In the genomic region with DNA sequence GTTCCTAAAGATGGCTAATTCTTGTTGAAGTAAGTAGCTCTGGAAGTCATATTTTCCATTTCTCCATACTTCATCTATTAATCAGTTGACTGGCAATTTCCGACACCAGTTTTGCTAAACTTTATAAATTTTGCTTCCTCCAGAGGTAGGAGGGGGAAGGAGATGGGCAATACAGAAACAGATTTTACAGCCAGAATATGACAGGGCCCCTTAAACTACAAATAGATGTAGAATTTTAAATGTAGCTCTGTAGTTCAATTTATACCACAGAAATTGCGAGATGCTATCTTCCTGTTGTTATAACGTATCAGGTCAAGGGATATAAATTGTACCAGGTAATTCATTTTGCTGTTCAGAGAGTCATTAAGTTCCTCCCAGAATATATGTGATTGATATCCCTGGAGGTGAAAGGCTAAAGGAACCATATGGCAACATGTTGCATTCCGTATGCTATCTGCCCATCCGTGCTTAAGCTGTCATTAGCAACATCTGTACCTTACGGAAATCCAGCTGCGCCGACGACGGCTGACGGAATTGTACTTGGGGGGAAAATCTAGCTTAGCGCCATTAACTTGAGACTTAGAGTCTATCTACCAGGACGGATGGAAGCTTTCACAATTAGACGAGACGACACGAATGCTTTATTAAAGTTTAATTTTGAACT, we compare ENCODE assay signal across 8 cellular contexts. TPM values are rescaled to one million over a fixed set of nuclear protein-coding genes. Genes with fewer than 3 reads are reported as not detected.
A peak's percentile ranks its signal among the peaks of the same experiment; 100 is the strongest.
DNase-seq lines count a peak whose midpoint lies in the region; ATAC-seq and TF ChIP-seq lines count a peak whose summit lies in the region.

No MANE protein-coding gene starts in this region.

- peak overlapping the region; percentile 97 to 100 (median 100) for H3K27ac ChIP-seq in sigmoid colon

- peak overlapping the region; percentile 78 to 99 (median 93) for H3K4me3 ChIP-seq in sigmoid colon

- WGBS in sigmoid colon, 2 donors: 2 to 6% methylated on average over 16 of the region's 16 CpGs

- no peaks in the 10 kb centered on the region for H3K27me3 ChIP-seq in sigmoid colon

- no peak for TF ChIP-seq POLR2A in sigmoid colon (IDR thresholded peaks at IDR 0.05)

- no peak for TF ChIP-seq CTCF in sigmoid colon (IDR thresholded peaks at IDR 0.05)

- DNase-seq in COR-L47 (lab: John Stamatoyannopoulos, UW) (peak; percentile 32), NCI-H2029 (lab: John Stamatoyannopoulos, UW) (peak; percentile 53), activated T-helper 1 cell treated with Interleukin-2 at 50 U/mL for 16 hours (ENCODE audit: low read depth) (peak; percentile 7), glomerular visceral epithelial cell (ENCODE audit: extremely low spot score) (peak; percentile 34), sigmoid colon (no peak), amniotic stem cell (lab: John Stamatoyannopoulos, UW) (no peak)

- intact Hi-C loops in sigmoid colon (cut with DNase I): loop anchor here (5.0 kb wide), 1 partner anchor 246 kb away; no protein-coding TSS in a partner anchor

- TF ChIP-seq EP300 in sigmoid colon (IDR thresholded peaks at IDR 0.05): no peak

- ATAC-seq in GM21390 (IDR thresholded peaks at IDR 0.05; ENCODE audit: unreplicated experiment) (peak; percentile 7), GM18873 (IDR thresholded peaks at IDR 0.05; ENCODE audit: low FRiP score, unreplicated experiment) (no peak)

- H3K4me1 ChIP-seq in sigmoid colon: peaks cover 0 to 12% (median 11%) of the 10 kb centered on the region in 4 donors

- no peaks in the 10 kb centered on the region for H3K9me3 ChIP-seq in sigmoid colon

- H3K36me3 ChIP-seq in sigmoid colon: no peaks in the 10 kb centered on the region

RNA-seq across cellular contexts. Expression of a gene that starts 8.4 kb away (rescaled TPM):
- 1 to 10 TPM; 1.8 to 5.0 (median 2.6) TPM for total RNA-seq in sigmoid colon
- polyA plus RNA-seq in sigmoid colon: 10 to 100 TPM in 1 of 3 donors, 1 to 10 TPM in 2; 1.8 to 11.3 (median 2.8) TPM

Comparison
In these comparisons a context has a peak if more than half of its experiments do, and no peak if none do; other contexts are left out.
1. DNase-seq: peak in COR-L47 (single experiment), NCI-H2029 (single experiment), activated T-helper 1 cell treated with Interleukin-2 at 50 U/mL for 16 hours (single experiment) and glomerular visceral epithelial cell (single experiment); none in sigmoid colon (single experiment) and amniotic stem cell (single experiment).